Comparison of ENCODE assay signal across 16 cellular contexts in the genomic region with DNA sequence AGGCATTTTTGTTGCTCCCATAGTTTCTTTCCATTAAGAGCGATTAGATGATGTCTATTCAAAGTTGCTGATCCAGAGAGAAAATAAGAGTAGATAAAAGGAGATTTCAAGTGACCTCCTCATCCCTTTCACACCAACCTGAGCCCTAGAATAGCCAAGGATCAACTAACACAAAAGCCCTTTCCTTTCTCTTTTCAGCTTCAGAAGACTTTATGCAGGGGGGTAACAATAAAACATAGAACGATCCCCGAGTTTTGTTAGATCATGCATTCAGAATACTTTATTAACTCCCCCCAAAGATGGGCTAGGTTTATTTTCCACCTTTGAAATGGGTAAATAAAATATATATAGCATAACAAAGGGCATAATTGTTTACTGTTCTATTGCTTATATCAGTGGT. TPM values are rescaled to one million over a fixed set of nuclear protein-coding genes. Genes with fewer than 3 reads are reported as not detected.
"Had no signal": no experiment of that assay in that cellular context is flagged by ENCODE, and none has a peak within 500 bp of the region (broad histone marks: within the 10 kb centered on the region; RNA-seq: fewer than 3 reads in every experiment).

No MANE protein-coding gene starts in this region.

- H3K9me3 ChIP-seq: gastroesophageal sphincter, heart right ventricle, neutrophil, tibial artery had no signal

- H3K4me3 ChIP-seq: gastroesophageal sphincter, heart right ventricle, tibial artery had no signal

- H3K36me3 ChIP-seq: heart right ventricle, neutrophil, tibial artery had no signal

- ATAC-seq: activated CD8-positive, alpha-beta T cell treated with anti-CD3 and anti-CD28 coated beads, Interleukin-2, amount 10 ng/mL, durations not matched to agents 7 days and 5 days; gastroesophageal sphincter; heart right ventricle; left lobe of liver; stimulated activated memory B cell treated with anti-CD40 and anti-IgM and Interleukin-4, amounts not matched to agents 10 μg/mL and 1 μg/mL and 100 μg/mL, for 72 hours had no signal

- H3K27ac ChIP-seq: epithelial cell of prostate, heart right ventricle, neutrophil, tibial artery had no signal

- DNase-seq: activated B cell treated with CpG ODN at 0.5 μM for 24 hours; activated CD4-positive, alpha-beta T cell treated with anti-CD3 and anti-CD28 coated beads for 48 hours; activated CD8-positive, alpha-beta memory T cell treated with anti-CD3 and anti-CD28 coated beads, Interleukin-2, amount 50 U/mL, for 4 hours; activated CD8-positive, alpha-beta T cell treated with anti-CD3 and anti-CD28 coated beads, Interleukin-2, amount 10 ng/mL, durations not matched to agents 7 days and 5 days; activated naive CD8-positive, alpha-beta T cell treated with anti-CD3 and anti-CD28 coated beads for 36 hours; amygdala; heart right ventricle; midbrain; stimulated activated CD4-positive, alpha-beta T cell treated with anti-CD3 and anti-CD28 coated beads, Interleukin-2, amount 100 ng/mL, for 48 hours; T-helper 2 cell; tibial artery had no signal

RNA-seq across cellular contexts. Expression of gene NR2F1-AS1, which starts 5.0 kb away (rescaled TPM):
- total RNA-seq: activated B cell treated with CpG ODN at 0.5 μM for 24 hours; activated CD8-positive, alpha-beta T cell treated with anti-CD3 and anti-CD28 coated beads, Interleukin-2, amount 10 ng/mL, durations not matched to agents 7 days and 5 days; activated naive CD8-positive, alpha-beta T cell treated with anti-CD3 and anti-CD28 coated beads for 36 hours had no signal

RNA-seq across cellular contexts. Expression of gene NR2F1, which starts 7.0 kb away (rescaled TPM):
- total RNA-seq: activated B cell treated with CpG ODN at 0.5 μM for 24 hours; activated CD8-positive, alpha-beta T cell treated with anti-CD3 and anti-CD28 coated beads, Interleukin-2, amount 10 ng/mL, durations not matched to agents 7 days and 5 days; activated naive CD8-positive, alpha-beta T cell treated with anti-CD3 and anti-CD28 coated beads for 36 hours had no signal
